14 cellular contexts compared by ENCODE assay signal in genomic region chr21:34690041-34690792, GRCh38. TPM values are rescaled to one million over a fixed set of nuclear protein-coding genes. Genes with fewer than 3 reads are reported as not detected.
DNase-seq lines count a peak whose midpoint lies in the region; ATAC-seq, FAIRE-seq and TF ChIP-seq lines count a peak whose summit lies in the region.
"Had no signal": no experiment of that assay in that cellular context is flagged by ENCODE, and none has a peak within 500 bp of the region (broad histone marks: within the 10 kb centered on the region; RNA-seq: fewer than 3 reads in every experiment).

No MANE protein-coding gene starts in this region.

- H3K27me3 ChIP-seq in heart right ventricle: peaks cover 0 to 18% (median 0%) of the 10 kb centered on the region in 7 donors
- H3K27me3 ChIP-seq in small intestine (ENCODE audit: control insufficient read depth in 2 of 2, insufficient read depth in 2 of 2, low read length in 2 of 2): no peaks in the 10 kb centered on the region
- no peaks in the 10 kb centered on the region for H3K27me3 ChIP-seq in thyroid gland

- DNase-seq in NCI-H1105 treated with DMSO at 0.1 percent for 48 hours (lab: John Stamatoyannopoulos, UW): peak; percentile 73
- peak; percentile 90 for DNase-seq in NCI-H510A treated with DMSO at 0.1 percent for 48 hours (lab: John Stamatoyannopoulos, UW)
- no peak for DNase-seq in heart right ventricle
- peak; percentile 69 for DNase-seq in small intestine
- DNase-seq in thyroid gland: no peak
- no peak for DNase-seq in stimulated activated naive CD8-positive, alpha-beta T cell treated with anti-CD3 and anti-CD28 coated beads, Interleukin-15, amount 100 ng/mL, for 72 hours
- DNase-seq in OCI-M2 (lab: John Stamatoyannopoulos, UW; ENCODE audit: unreplicated experiment): no peak
- DNase-seq: Caco-2; effector memory CD4-positive, alpha-beta T cell had no signal

- H3K27me3 Mint-ChIP-seq in stimulated activated naive CD8-positive, alpha-beta T cell treated with anti-CD3 and anti-CD28 coated beads, Interleukin-15, amount 100 ng/mL, for 72 hours: peaks cover 28% of the 10 kb centered on the region

- peaks cover 0 to 17% (median 5%) of the 10 kb centered on the region in 9 donors for H3K4me1 ChIP-seq in heart right ventricle
- H3K4me1 ChIP-seq in small intestine (ENCODE audit: control insufficient read depth in 2 of 2, insufficient read depth in 1 of 2, low read depth in 1 of 2, low read length in 1 of 2): no peaks in the 10 kb centered on the region
- peaks cover 0 to 14% of the 10 kb centered on the region in 2 donors for H3K4me1 ChIP-seq in thyroid gland
- H3K4me1 ChIP-seq: adrenal gland had no signal

- H3K27ac Mint-ChIP-seq in stimulated activated naive CD8-positive, alpha-beta T cell treated with anti-CD3 and anti-CD28 coated beads, Interleukin-15, amount 100 ng/mL, for 72 hours: no peak overlapping the region

- H3K9me3 Mint-ChIP-seq in stimulated activated naive CD8-positive, alpha-beta T cell treated with anti-CD3 and anti-CD28 coated beads, Interleukin-15, amount 100 ng/mL, for 72 hours: peaks cover 0 to 3% of the 10 kb centered on the region in 2 donors

- no peak for TF ChIP-seq POLR2A in thyroid gland (IDR thresholded peaks at IDR 0.05)

- H3K9me3 ChIP-seq in heart right ventricle (peaks cover 0 to 11% (median 0%) of the 10 kb centered on the region in 11 donors), small intestine (ENCODE audit: control insufficient read depth, low read depth) (no peaks in the 10 kb centered on the region), thyroid gland (no peaks in the 10 kb centered on the region)
- H3K9me3 ChIP-seq: adrenal gland, Caco-2 had no signal

- intact Hi-C loops in heart right ventricle (cut with DNase I): loop anchor here in 5 of 10 donors (5.0 to 10.0 kb wide), 3 partner anchors 1245 to 1337 kb away; no protein-coding TSS in a partner anchor
- intact Hi-C loops in thyroid gland (cut with DNase I): no loop called here

- H3K4me3 Mint-ChIP-seq in stimulated activated naive CD8-positive, alpha-beta T cell treated with anti-CD3 and anti-CD28 coated beads, Interleukin-15, amount 100 ng/mL, for 72 hours: no peak overlapping the region

- TF ChIP-seq CTCF in heart right ventricle (IDR thresholded peaks at IDR 0.05): no peak
- TF ChIP-seq CTCF in thyroid gland (IDR thresholded peaks at IDR 0.05): no peak

- WGBS in heart right ventricle, 2 donors: 50 to 59% methylated on average over 11 of the region's 11 CpGs
- 39 to 64% (median 59%) methylated on average over 11 of the region's 11 CpGs for WGBS in small intestine, 3 donors
- 85 to 92% methylated on average over 11 of the region's 11 CpGs for WGBS in thyroid gland, 2 donors

- H3K4me3 ChIP-seq in heart right ventricle: no peak overlapping the region
- no peak overlapping the region for H3K4me3 ChIP-seq in small intestine (ENCODE audit: low read depth in 1 of 2, low read length in 2 of 2)
- no peak overlapping the region for H3K4me3 ChIP-seq in thyroid gland (replicated peaks in 1 of 3)
- H3K4me3 ChIP-seq: adrenal gland had no signal

- H3K36me3 ChIP-seq in heart right ventricle (no peaks in the 10 kb centered on the region), small intestine (ENCODE audit: control insufficient read depth in 2 of 2, insufficient read depth in 2 of 2, low read length in 2 of 2) (no peaks in the 10 kb centered on the region), thyroid gland (no peaks in the 10 kb centered on the region)
- H3K36me3 ChIP-seq: adrenal gland had no signal

- no peak for FAIRE-seq in small intestine (lab: Jason Lieb, UNC)
- FAIRE-seq: GM12892 had no signal

- peaks cover 11% of the 10 kb centered on the region for H3K4me1 Mint-ChIP-seq in stimulated activated naive CD8-positive, alpha-beta T cell treated with anti-CD3 and anti-CD28 coated beads, Interleukin-15, amount 100 ng/mL, for 72 hours

- H3K27ac ChIP-seq in heart right ventricle (peak overlapping the region in 1 of 10 donors; percentile 4), small intestine (ENCODE audit: low read depth in 1 of 2, low read length in 1 of 2) (peak overlapping the region in 1 of 2 donors; percentile 69), thyroid gland (no peak overlapping the region)
- H3K27ac ChIP-seq: adrenal gland had no signal

- ATAC-seq in heart right ventricle (peak in 7 of 8 donors; percentile 43 to 74 (median 65)), HG03139 (IDR thresholded peaks at IDR 0.05; ENCODE audit: unreplicated experiment) (no peak)
- ATAC-seq in stimulated activated naive CD8-positive, alpha-beta T cell treated with anti-CD3 and anti-CD28 coated beads, Interleukin-15, amount 100 ng/mL, for 72 hours: no peak

RNA-seq across cellular contexts. Expression of gene CLIC6, which starts 21.4 kb away (rescaled TPM):
- 1 to 10 TPM in 7 of 10 donors, under 1 TPM in 3; 0.21 to 8.1 (median 3.0) TPM for total RNA-seq in heart right ventricle
- 1 to 10 TPM in 1 of 2 donors, under 1 TPM in 1; 0.71 to 2.6 TPM for polyA plus RNA-seq in heart right ventricle
- polyA plus RNA-seq in small intestine: 1 to 10 TPM in 1 of 3 donors, under 1 TPM in 2; 0.22 to 3.2 (median 0.81) TPM
- total RNA-seq in thyroid gland: 10 to 100 TPM in 2 of 4 donors, 1 to 10 TPM in 2; 3.9 to 23.9 (median 8.0) TPM
- total RNA-seq: Caco-2, LHCN-M2, myocyte had no signal

Comparison
In these comparisons a context has a peak if more than half of its experiments do, and no peak if none do; other contexts are left out.
1. DNase-seq: peak in NCI-H1105 treated with DMSO at 0.1 percent for 48 hours (single experiment), NCI-H510A treated with DMSO at 0.1 percent for 48 hours (single experiment) and small intestine (single experiment); none in heart right ventricle (0 of 2), thyroid gland (0 of 2), stimulated activated naive CD8-positive, alpha-beta T cell treated with anti-CD3 and anti-CD28 coated beads, Interleukin-15, amount 100 ng/mL, for 72 hours (0 of 2) and OCI-M2 (single experiment).
2. ATAC-seq: peak in heart right ventricle (7 of 8); none in HG03139 (single experiment) and stimulated activated naive CD8-positive, alpha-beta T cell treated with anti-CD3 and anti-CD28 coated beads, Interleukin-15, amount 100 ng/mL, for 72 hours (single experiment).